8 cellular contexts compared by ENCODE assay signal in the genomic region with DNA sequence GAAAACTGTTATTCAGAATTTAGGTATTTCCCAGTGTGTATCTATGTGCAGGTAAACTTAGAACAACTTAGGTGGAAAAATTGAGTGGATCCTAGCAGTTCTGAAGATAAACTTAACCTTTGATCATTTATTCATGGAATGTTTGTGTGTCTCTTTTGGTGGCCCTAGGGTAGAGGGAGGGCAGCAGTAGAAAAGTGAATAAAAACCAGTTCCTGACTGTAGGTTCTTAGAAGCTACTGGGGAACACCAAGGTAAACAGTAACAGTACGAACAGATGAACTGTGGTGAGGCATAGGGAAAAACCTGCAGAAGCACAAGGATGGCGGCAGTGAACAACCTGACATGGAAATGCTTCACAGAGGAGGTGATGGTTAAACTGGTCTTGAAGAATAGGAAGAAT. TPM values are rescaled to one million over a fixed set of nuclear protein-coding genes. Genes with fewer than 3 reads are reported as not detected.
DNase-seq lines count a peak whose midpoint lies in the region; ATAC-seq lines count a peak whose summit lies in the region.

No MANE protein-coding gene starts in this region.

- peak overlapping the region; percentile 98 for H3K4me3 Mint-ChIP-seq in activated naive CD8-positive, alpha-beta T cell
- H3K4me3 Mint-ChIP-seq in stimulated activated naive CD8-positive, alpha-beta T cell treated with anti-CD3 and anti-CD28 coated beads, Interleukin-15, Interleukin-2, amounts not matched to agents 100 ng/mL and 50 ng/mL, for 24 hours = peak overlapping the region; percentile 87

- ATAC-seq in left lobe of liver = peak; percentile 20

- DNase-seq in HuH-7 (ENCODE audit: low spot score) (peak; percentile 17), left lobe of liver (ENCODE audit: low spot score) (no peak), NCI-H1105 treated with DMSO at 0.1 percent for 48 hours (lab: John Stamatoyannopoulos, UW) (no peak), OCI-M2 (lab: John Stamatoyannopoulos, UW; ENCODE audit: unreplicated experiment) (no peak), putamen (ENCODE audit: low spot score) (no peak), epidermal melanocyte (ENCODE audit: insufficient read length, low spot score) (no peak)

- H3K27me3 Mint-ChIP-seq in activated naive CD8-positive, alpha-beta T cell = no peaks in the 10 kb centered on the region
- no peaks in the 10 kb centered on the region for H3K27me3 Mint-ChIP-seq in stimulated activated naive CD8-positive, alpha-beta T cell treated with anti-CD3 and anti-CD28 coated beads, Interleukin-15, Interleukin-2, amounts not matched to agents 100 ng/mL and 50 ng/mL, for 24 hours

- peak overlapping the region; percentile 99 for H3K27ac Mint-ChIP-seq in activated naive CD8-positive, alpha-beta T cell
- peak overlapping the region; percentile 95 for H3K27ac Mint-ChIP-seq in stimulated activated naive CD8-positive, alpha-beta T cell treated with anti-CD3 and anti-CD28 coated beads, Interleukin-15, Interleukin-2, amounts not matched to agents 100 ng/mL and 50 ng/mL, for 24 hours

- H3K9me3 Mint-ChIP-seq in activated naive CD8-positive, alpha-beta T cell (ENCODE audit: low read depth) = no peaks in the 10 kb centered on the region
- no peaks in the 10 kb centered on the region for H3K9me3 Mint-ChIP-seq in stimulated activated naive CD8-positive, alpha-beta T cell treated with anti-CD3 and anti-CD28 coated beads, Interleukin-15, Interleukin-2, amounts not matched to agents 100 ng/mL and 50 ng/mL, for 24 hours

- peaks cover 59% of the 10 kb centered on the region for H3K4me1 Mint-ChIP-seq in activated naive CD8-positive, alpha-beta T cell (ENCODE audit: low read depth)
- peaks cover 68% of the 10 kb centered on the region for H3K4me1 Mint-ChIP-seq in stimulated activated naive CD8-positive, alpha-beta T cell treated with anti-CD3 and anti-CD28 coated beads, Interleukin-15, Interleukin-2, amounts not matched to agents 100 ng/mL and 50 ng/mL, for 24 hours (ENCODE audit: low read depth)

- peaks cover 2% of the 10 kb centered on the region for H3K36me3 Mint-ChIP-seq in activated naive CD8-positive, alpha-beta T cell
- H3K36me3 Mint-ChIP-seq in stimulated activated naive CD8-positive, alpha-beta T cell treated with anti-CD3 and anti-CD28 coated beads, Interleukin-15, Interleukin-2, amounts not matched to agents 100 ng/mL and 50 ng/mL, for 24 hours (ENCODE audit: low read depth) = peaks cover 17% of the 10 kb centered on the region

RNA-seq across cellular contexts. Expression of a gene that starts 2.5 kb away (rescaled TPM):
- total RNA-seq in left lobe of liver = 12.4 TPM
